ENCODE assay signal across 2 cellular contexts in the genomic region with DNA sequence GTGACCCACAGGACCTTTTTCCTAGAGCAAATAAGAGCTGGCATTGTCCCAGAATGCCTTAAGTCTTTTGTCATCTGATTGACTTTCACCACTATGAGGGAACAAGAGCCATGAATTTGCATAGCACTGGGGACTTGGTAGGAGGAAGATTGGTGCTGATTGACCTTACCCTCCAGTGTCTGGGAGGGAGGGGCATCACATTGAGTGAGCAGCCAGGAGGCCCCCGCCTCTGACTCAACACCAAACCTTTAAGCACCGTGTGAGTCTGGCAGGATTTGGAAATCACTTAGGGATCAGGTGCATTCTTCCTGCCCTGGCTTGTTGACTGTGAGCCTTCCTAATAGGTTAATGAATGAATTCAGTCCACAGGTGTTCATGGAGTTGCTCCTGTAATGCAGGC.
TF ChIP-seq lines count a peak whose summit lies in the region.

No MANE protein-coding gene starts in this region.

TF ChIP-seq in Ishikawa, 13 proteins besides CTCF, POLR2A, EP300 and RAD21 (continued from another document):
- TF ChIP-seq REST (IDR thresholded peaks at IDR 0.05; ENCODE audit: low read depth) (no peak), FOXM1 (IDR thresholded peaks at IDR 0.05; ENCODE audit: borderline replicate concordance, low read depth) (no peak), NFIC (IDR thresholded peaks at IDR 0.05) (peak; percentile 53), CREB1 (IDR thresholded peaks at IDR 0.05; ENCODE audit: low read depth) (no peak)
TF ChIP-seq in Ishikawa: peak in this region for 3.

TF ChIP-seq in WTC11, 78 proteins besides CTCF, POLR2A, EP300 and RAD21 (continued from another document):
- TF ChIP-seq, protein P1, sequence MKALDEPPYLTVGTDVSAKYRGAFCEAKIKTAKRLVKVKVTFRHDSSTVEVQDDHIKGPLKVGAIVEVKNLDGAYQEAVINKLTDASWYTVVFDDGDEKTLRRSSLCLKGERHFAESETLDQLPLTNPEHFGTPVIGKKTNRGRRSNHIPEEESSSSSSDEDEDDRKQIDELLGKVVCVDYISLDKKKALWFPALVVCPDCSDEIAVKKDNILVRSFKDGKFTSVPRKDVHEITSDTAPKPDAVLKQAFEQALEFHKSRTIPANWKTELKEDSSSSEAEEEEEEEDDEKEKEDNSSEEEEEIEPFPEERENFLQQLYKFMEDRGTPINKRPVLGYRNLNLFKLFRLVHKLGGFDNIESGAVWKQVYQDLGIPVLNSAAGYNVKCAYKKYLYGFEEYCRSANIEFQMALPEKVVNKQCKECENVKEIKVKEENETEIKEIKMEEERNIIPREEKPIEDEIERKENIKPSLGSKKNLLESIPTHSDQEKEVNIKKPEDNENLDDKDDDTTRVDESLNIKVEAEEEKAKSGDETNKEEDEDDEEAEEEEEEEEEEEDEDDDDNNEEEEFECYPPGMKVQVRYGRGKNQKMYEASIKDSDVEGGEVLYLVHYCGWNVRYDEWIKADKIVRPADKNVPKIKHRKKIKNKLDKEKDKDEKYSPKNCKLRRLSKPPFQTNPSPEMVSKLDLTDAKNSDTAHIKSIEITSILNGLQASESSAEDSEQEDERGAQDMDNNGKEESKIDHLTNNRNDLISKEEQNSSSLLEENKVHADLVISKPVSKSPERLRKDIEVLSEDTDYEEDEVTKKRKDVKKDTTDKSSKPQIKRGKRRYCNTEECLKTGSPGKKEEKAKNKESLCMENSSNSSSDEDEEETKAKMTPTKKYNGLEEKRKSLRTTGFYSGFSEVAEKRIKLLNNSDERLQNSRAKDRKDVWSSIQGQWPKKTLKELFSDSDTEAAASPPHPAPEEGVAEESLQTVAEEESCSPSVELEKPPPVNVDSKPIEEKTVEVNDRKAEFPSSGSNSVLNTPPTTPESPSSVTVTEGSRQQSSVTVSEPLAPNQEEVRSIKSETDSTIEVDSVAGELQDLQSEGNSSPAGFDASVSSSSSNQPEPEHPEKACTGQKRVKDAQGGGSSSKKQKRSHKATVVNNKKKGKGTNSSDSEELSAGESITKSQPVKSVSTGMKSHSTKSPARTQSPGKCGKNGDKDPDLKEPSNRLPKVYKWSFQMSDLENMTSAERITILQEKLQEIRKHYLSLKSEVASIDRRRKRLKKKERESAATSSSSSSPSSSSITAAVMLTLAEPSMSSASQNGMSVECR (CRISPR knock-in tag; IDR thresholded peaks at IDR 0.05; ENCODE audit: borderline replicate concordance) = no peak
- TF ChIP-seq OVOL2 (CRISPR knock-in tag; IDR thresholded peaks at IDR 0.05; ENCODE audit: borderline replicate concordance) (no peak), ZNF423 (CRISPR knock-in tag; IDR thresholded peaks at IDR 0.05) (no peak), ZNF512 (CRISPR knock-in tag; IDR thresholded peaks at IDR 0.05; ENCODE audit: borderline replicate concordance) (no peak)
TF ChIP-seq in WTC11: peak in this region for 0.
